1 cellular context compared by ENCODE assay signal in the genomic region with DNA sequence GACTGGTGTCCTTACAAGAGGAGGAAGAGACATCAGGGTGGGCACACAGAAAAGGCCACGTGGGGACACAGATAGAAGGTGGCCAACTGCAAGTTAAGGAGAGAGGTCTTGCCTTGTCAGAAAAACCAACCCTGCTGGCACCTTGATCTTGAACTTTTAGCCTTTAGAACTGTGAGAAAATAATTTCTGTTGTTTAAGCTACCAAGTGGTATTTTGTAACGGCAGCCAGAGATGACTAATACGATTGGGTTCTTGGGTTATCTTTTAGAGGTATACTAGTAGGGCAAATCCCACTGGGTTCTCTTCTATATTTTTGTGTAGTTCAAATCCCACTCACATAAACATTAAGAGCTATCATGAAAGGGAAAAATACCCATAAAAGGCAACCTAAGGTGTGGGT.
TF ChIP-seq lines count a peak whose summit lies in the region.

No MANE protein-coding gene starts in this region.

TF ChIP-seq in K562, 482 proteins besides CTCF, POLR2A, EP300 and RAD21:
- TF ChIP-seq DIDO1 (tag; IDR thresholded peaks at IDR 0.05; ENCODE audit: low read depth) (0 out of 2 replicates have a peak, but pooled peaks have one; percentile 20), EZH2 (IDR thresholded peaks at IDR 0.05; ENCODE audit: borderline replicate concordance, low read depth, low read length) (no peak)
